In the genomic region with DNA sequence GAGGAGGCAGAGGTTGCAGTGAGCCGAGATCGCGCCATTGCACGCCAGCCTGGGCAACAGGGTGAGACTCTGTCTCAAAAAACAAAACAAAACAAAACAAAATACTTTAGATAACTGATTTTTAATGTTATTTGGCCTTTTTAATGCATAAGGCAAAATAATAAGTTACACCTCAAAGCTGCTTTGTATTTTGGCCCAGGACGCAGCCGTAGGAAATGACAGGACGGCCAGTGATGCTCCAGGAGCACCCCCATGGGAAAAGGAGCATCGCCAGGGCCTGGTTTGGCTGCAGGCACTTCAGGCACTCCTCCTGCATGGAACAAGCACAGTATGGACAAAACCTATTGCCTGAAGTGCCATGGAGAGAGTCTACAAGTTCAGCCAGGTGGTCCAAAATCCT, we compare ENCODE assay signal across 25 cellular contexts. TPM values are rescaled to one million over a fixed set of nuclear protein-coding genes. Genes with fewer than 3 reads are reported as not detected.
DNase-seq lines count a peak whose midpoint lies in the region; ATAC-seq, FAIRE-seq and TF ChIP-seq lines count a peak whose summit lies in the region.
"Had no signal": no experiment of that assay in that cellular context is flagged by ENCODE, and none has a peak within 500 bp of the region (broad histone marks: within the 10 kb centered on the region; RNA-seq: fewer than 3 reads in every experiment).

No MANE protein-coding gene starts in this region.

- TF ChIP-seq POLR2A in heart left ventricle (IDR thresholded peaks at IDR 0.05) (no peak), HepG2 (IDR thresholded peaks at IDR 0.05; ENCODE audit: insufficient read depth in 1 of 2, low read depth in 2 of 2, low read length in 2 of 2) (no peak), right lobe of liver (IDR thresholded peaks at IDR 0.05) (no peak), suprapubic skin (IDR thresholded peaks at IDR 0.05) (no peak), body of pancreas (IDR thresholded peaks at IDR 0.05) (no peak)

- no peak overlapping the region for H4K8ac ChIP-seq in mesenchymal stem cell (ENCODE audit: low read length)

- H3K36me3 ChIP-seq in heart left ventricle (peaks cover 4 to 7% (median 6%) of the 10 kb centered on the region in 9 donors), HepG2 (replicated peaks in 1 of 2; ENCODE audit: control insufficient read depth in 1 of 2, insufficient read depth in 2 of 2, low read length in 2 of 2) (peaks cover 6% of the 10 kb centered on the region in 2 experiments), right lobe of liver (peaks cover 0 to 7% (median 4%) of the 10 kb centered on the region in 4 donors), mesenchymal stem cell (ENCODE audit: control insufficient read depth in 1 of 2, insufficient read depth in 2 of 2, low read depth in 1 of 2, low read length in 2 of 2) (peaks cover 6 to 7% of the 10 kb centered on the region in 2 experiments), suprapubic skin (peaks cover 6% of the 10 kb centered on the region), body of pancreas (replicated peaks in 1 of 2; ENCODE audit: insufficient read depth in 1 of 2, low read depth in 2 of 2) (peaks cover 1 to 4% of the 10 kb centered on the region in 2 donors)

- POLR2A ChIA-PET in HepG2 (lab: Yijun Ruan, JAX): no interaction called here

- H3K4me2 ChIP-seq in HepG2 (ENCODE audit: low read depth, low read length) (no peak overlapping the region), mesenchymal stem cell (ENCODE audit: low read length, poor library complexity, severe bottlenecking) (no peak overlapping the region)
- H3K4me2 ChIP-seq: A549 had no signal

- H4K91ac ChIP-seq in mesenchymal stem cell (ENCODE audit: low read length): peak overlapping the region; percentile 9

- no peak overlapping the region for H2BK5ac ChIP-seq in mesenchymal stem cell (ENCODE audit: low read depth, low read length, poor library complexity, severe bottlenecking)

- no peak overlapping the region for H3K4ac ChIP-seq in mesenchymal stem cell (ENCODE audit: low read depth in 1 of 2, low read length in 2 of 2)

- H3K9ac ChIP-seq in HepG2 (ENCODE audit: insufficient read depth, low read depth, low read length) (no peak overlapping the region), mesenchymal stem cell (ENCODE audit: low read length) (no peak overlapping the region)
- H3K9ac ChIP-seq: BLaER1 treated with 17β-estradiol and CSF1 and Interleukin-3, amounts not matched to agents 10 nM and 100 nM had no signal

- FAIRE-seq in HepG2 (lab: Jason Lieb, UNC): no peak
- FAIRE-seq: A549, D721Med, GM12878, H54 had no signal

- TF ChIP-seq EP300 in HepG2 (IDR thresholded peaks at IDR 0.05; ENCODE audit: low read depth in 2 of 2, low read length in 2 of 2): no peak
- TF ChIP-seq EP300 in HepG2 (CRISPR knock-in tag; IDR thresholded peaks at IDR 0.05; ENCODE audit: borderline replicate concordance): no peak
- TF ChIP-seq EP300 in suprapubic skin (IDR thresholded peaks at IDR 0.05): no peak

- TF ChIP-seq CTCF in heart left ventricle (IDR thresholded peaks at IDR 0.05) (no peak), HepG2 (CRISPR knock-in tag; IDR thresholded peaks at IDR 0.05) (no peak), right lobe of liver (IDR thresholded peaks at IDR 0.05) (no peak), suprapubic skin (IDR thresholded peaks at IDR 0.05) (no peak), body of pancreas (IDR thresholded peaks at IDR 0.05) (no peak)

- WGBS in heart left ventricle, 4 donors: 77 to 83% (median 79%) methylated on average over 8 of the region's 8 CpGs
- 87% methylated on average over 8 of the region's 8 CpGs for WGBS in HepG2 (ENCODE audit: low lambda C conversion rate)
- 95% methylated on average over 7 of the region's 8 CpGs for WGBS in right lobe of liver (ENCODE audit: insufficient coverage, low coverage, low lambda C conversion rate, missing lambda C conversion rate)
- 92% methylated on average over 4 of the region's 8 CpGs for WGBS in mesenchymal stem cell
- WGBS in suprapubic skin: 95% methylated on average over 8 of the region's 8 CpGs
- WGBS in body of pancreas, 2 donors: 83 to 85% methylated on average over 8 of the region's 8 CpGs

- H3K9me3 ChIP-seq in heart left ventricle (no peaks in the 10 kb centered on the region), HepG2 (ENCODE audit: low read length) (no peaks in the 10 kb centered on the region), right lobe of liver (no peaks in the 10 kb centered on the region), mesenchymal stem cell (ENCODE audit: control insufficient read depth, low read length) (no peaks in the 10 kb centered on the region), suprapubic skin (no peaks in the 10 kb centered on the region), body of pancreas (no peaks in the 10 kb centered on the region)
- H3K9me3 ChIP-seq: A549; BE2C; BLaER1 treated with 17β-estradiol and CSF1 and Interleukin-3, amounts not matched to agents 10 nM and 100 nM; HAP-1 had no signal

- no peak for ATAC-seq in heart left ventricle
- no peak for ATAC-seq in left cardiac atrium
- no peak for ATAC-seq in HepG2
- ATAC-seq in right lobe of liver: no peak
- ATAC-seq in body of pancreas: no peak
- ATAC-seq: A549, GM12878 had no signal

- in situ Hi-C loops in HepG2 (cut with HindIII; ENCODE audit: extremely low pct_ligation_motif_present, low pct_unique_long_range_greater_than_20kb): loop anchor here (5.0 kb wide), 5 partner anchors 76 to 286 kb away; partner anchors contain the start of genes PPP2R3C and PRORP

- peaks cover 9% of the 10 kb centered on the region for H3K79me2 ChIP-seq in HepG2 (ENCODE audit: insufficient read depth, low read length)

- no peak overlapping the region for H2BK12ac ChIP-seq in mesenchymal stem cell (ENCODE audit: low read length in 2 of 2)

- intact Hi-C loops in heart left ventricle (cut with DNase I): loop anchor here in 8 of 10 donors (5.0 to 10.0 kb wide), 10 partner anchors 71 to 731 kb away; partner anchors contain the start of genes PPP2R3C (in 3 of the 8), PRORP (in 3 of the 8), FAM177A1 (in 2 of the 8) and PSMA6 (in 2 of the 8)
- intact Hi-C loops in left cardiac atrium (cut with DNase I): loop anchor here in 1 of 2 donors (5.0 kb wide), 1 partner anchor 361 kb away; the partner anchor contains the start of gene FAM177A1
- intact Hi-C loops in HepG2 (cut with micrococcal nuclease; ENCODE audit: unreplicated experiment): loop anchor here (5.0 kb wide), 1 partner anchor 361 kb away; the partner anchor contains the start of gene FAM177A1
- intact Hi-C loops in right lobe of liver (cut with DNase I): no loop called here
- intact Hi-C loops in body of pancreas (cut with DNase I): no loop called here

- TF ChIP-seq RAD21 in HepG2 (CRISPR knock-in tag; IDR thresholded peaks at IDR 0.05): no peak

- H3K4me1 ChIP-seq in heart left ventricle (peaks cover 0 to 72% (median 34%) of the 10 kb centered on the region in 12 donors), HepG2 (ENCODE audit: insufficient read depth, low read length) (peaks cover 56% of the 10 kb centered on the region), right lobe of liver (peaks cover 0 to 13% (median 2%) of the 10 kb centered on the region in 4 donors), mesenchymal stem cell (ENCODE audit: control insufficient read depth, insufficient read depth, low read depth, low read length) (peaks cover 10% of the 10 kb centered on the region), suprapubic skin (peaks cover 39% of the 10 kb centered on the region), body of pancreas (peaks cover 17% of the 10 kb centered on the region)

- H3K18ac ChIP-seq in mesenchymal stem cell (ENCODE audit: low read depth in 1 of 2, low read length in 2 of 2): no peak overlapping the region

- no peak overlapping the region for H3K23ac ChIP-seq in mesenchymal stem cell (ENCODE audit: low read length in 2 of 2)

- peaks cover 4% of the 10 kb centered on the region for H3K79me1 ChIP-seq in mesenchymal stem cell (replicated peaks; ENCODE audit: low read length, poor library complexity, severe bottlenecking)

- peak overlapping the region; percentile 31 for H2AK5ac ChIP-seq in mesenchymal stem cell (ENCODE audit: low read length, severe bottlenecking)

- DNase-seq in heart left ventricle (no peak), left cardiac atrium (no peak), HepG2 (ENCODE audit: low spot score) (no peak), right lobe of liver (no peak), mesenchymal stem cell (no peak), suprapubic skin (ENCODE audit: low spot score in 2 of 2) (no peak), body of pancreas (no peak)
- no peak for DNase-seq in activated CD4-positive, alpha-beta T cell treated with anti-CD3 and anti-CD28 coated beads, Interleukin-2, amount 50 U/mL, for 48 hours
- DNase-seq: 8988T; ACHN; AML-193; BE2C; CD4-positive, alpha-beta T cell; CD8-positive, alpha-beta memory T cell; DMS 273 treated with DMSO at 0.1 percent for 48 hours; DMS79; EL; GDM1; GOT3 had no signal

- H4K20me1 ChIP-seq in HepG2 (ENCODE audit: insufficient read depth, low read length): peaks cover 6% of the 10 kb centered on the region; the same call in 1 of the 2 replicates

- H3K4me3 ChIP-seq in heart left ventricle (no peak overlapping the region), HepG2 (replicated peaks in 1 of 3; ENCODE audit: insufficient read depth in 1 of 3, low read depth in 2 of 3, low read length in 3 of 3) (no peak overlapping the region), right lobe of liver (no peak overlapping the region), mesenchymal stem cell (ENCODE audit: insufficient read depth in 1 of 2, low read depth in 1 of 2, low read length in 2 of 2) (no peak overlapping the region), suprapubic skin (no peak overlapping the region), body of pancreas (no peak overlapping the region)
- H3K4me3 ChIP-seq: A549; BLaER1 treated with 17β-estradiol and CSF1 and Interleukin-3, amounts not matched to agents 10 nM and 100 nM; GM12878; HAP-1 had no signal

- CTCF ChIA-PET in HepG2 (lab: Yijun Ruan, JAX; ENCODE audit: low intra/inter-chr PET ratio, low total read pairs): interaction anchor here (1.9 to 4.9 kb wide), 4 partner anchors 14 to 267 kb away, joined by 7 to 51 read pairs (median 14); no protein-coding TSS in a partner anchor

- H3K27ac ChIP-seq in heart left ventricle (peak overlapping the region in 8 of 12 donors; percentile 59 to 100 (median 71)), HepG2 (ENCODE audit: extremely low read length, insufficient read depth, low read length) (no peak overlapping the region), right lobe of liver (no peak overlapping the region), mesenchymal stem cell (ENCODE audit: low read length, poor library complexity, severe bottlenecking) (no peak overlapping the region), suprapubic skin (peak overlapping the region; percentile 53), body of pancreas (no peak overlapping the region)
- H3K27ac ChIP-seq: BLaER1 treated with 17β-estradiol and CSF1 and Interleukin-3, amounts not matched to agents 10 nM and 100 nM had no signal

- H2AFZ ChIP-seq in HepG2 (ENCODE audit: low read length): no peak overlapping the region
- no peak overlapping the region for H2AFZ ChIP-seq in mesenchymal stem cell (ENCODE audit: low read depth, low read length)

- BruUV-seq in HepG2 (replicated peaks; lab: Mats Ljungman, UMichigan): no TSS peak

- H3K27me3 ChIP-seq in heart left ventricle (no peaks in the 10 kb centered on the region), HepG2 (ENCODE audit: control insufficient read depth in 1 of 2, insufficient read depth in 2 of 2, low read length in 2 of 2) (no peaks in the 10 kb centered on the region; a peak in 2 of 5 replicates), right lobe of liver (no peaks in the 10 kb centered on the region), mesenchymal stem cell (ENCODE audit: control insufficient read depth in 1 of 2, insufficient read depth in 1 of 2, low read length in 2 of 2) (no peaks in the 10 kb centered on the region), suprapubic skin (no peaks in the 10 kb centered on the region), body of pancreas (no peaks in the 10 kb centered on the region)
- H3K27me3 ChIP-seq: BE2C; BLaER1 treated with 17β-estradiol and CSF1 and Interleukin-3, amounts not matched to agents 10 nM and 100 nM had no signal

- H2BK120ac ChIP-seq in mesenchymal stem cell (ENCODE audit: low read depth, low read length): no peak overlapping the region

- no peak overlapping the region for H2BK15ac ChIP-seq in mesenchymal stem cell (ENCODE audit: low read depth, poor library complexity, severe bottlenecking)

- H3K14ac ChIP-seq in mesenchymal stem cell (ENCODE audit: low read length in 2 of 2): no peak overlapping the region

RNA-seq across cellular contexts. Expression of gene NFKBIA, which starts 3.5 kb away (rescaled TPM):
- total RNA-seq in heart left ventricle: 100 to 1,000 TPM in 3 of 9 donors, 10 to 100 TPM in 6; 42.7 to 193 (median 68.5) TPM
- polyA plus RNA-seq in heart left ventricle: 10 to 100 TPM; 53.9 to 64.3 TPM
- total RNA-seq in left cardiac atrium: 100 to 1,000 TPM in 1 of 2 donors, 10 to 100 TPM in 1; 99.0 to 103 TPM
- 232 and 319 TPM in 2 replicates for total RNA-seq in HepG2 (2016; rRNA removed; fragmentation: Illumina TruSeq; extraction: Trizol)
- 103 and 116 TPM in 2 replicates for total RNA-seq in HepG2 (2016; cell fraction: cytosol; rRNA removed; fragmentation: Illumina TruSeq; extraction: Trizol; ENCODE audit: low read depth)
- total RNA-seq in HepG2 (2016; cell fraction: insoluble cytoplasmic fraction; rRNA removed; fragmentation: Illumina TruSeq; extraction: Trizol): 208 and 321 TPM in 2 replicates
- total RNA-seq in HepG2 (2016; cell fraction: membrane; rRNA removed; fragmentation: Illumina TruSeq; extraction: Trizol): 196 and 209 TPM in 2 replicates
- 367 and 382 TPM in 2 replicates for total RNA-seq in HepG2 (2016; cell fraction: nucleus; rRNA removed; fragmentation: Illumina TruSeq; extraction: Trizol)
- polyA plus RNA-seq in HepG2 (2011; rRNA removed): 173 and 197 TPM in 2 replicates
- 81.6 and 128 TPM in 2 replicates for polyA plus RNA-seq in HepG2 (2011; cell fraction: cytosol; rRNA removed)
- polyA plus RNA-seq in HepG2 (2011; cell fraction: nucleus; rRNA removed): 363 and 589 TPM in 2 replicates
- 58.7 and 87.8 TPM in 2 replicates for polyA plus RNA-seq in HepG2 (2012)
- 21.2 and 21.7 TPM in 2 replicates for polyA plus RNA-seq in HepG2 (2016; cell fraction: cytosol; fragmentation: Illumina TruSeq; extraction: Trizol; ENCODE audit: low read depth)
- 160 and 187 TPM in 2 replicates for polyA plus RNA-seq in HepG2 (2016; cell fraction: insoluble cytoplasmic fraction; fragmentation: Illumina TruSeq; extraction: Trizol; ENCODE audit: low read depth)
- 41.5 and 42.6 TPM in 2 replicates for polyA plus RNA-seq in HepG2 (2016; cell fraction: membrane; fragmentation: Illumina TruSeq; extraction: Trizol; ENCODE audit: low read depth)
- 546 and 548 TPM in 2 replicates for polyA plus RNA-seq in HepG2 (2016; cell fraction: nucleus; fragmentation: Illumina TruSeq; extraction: Trizol; ENCODE audit: insufficient read depth, low read depth)
- 421 and 666 TPM in 2 replicates for polyA minus RNA-seq in HepG2 (2011; rRNA and poly(A)+ RNA removed; ENCODE audit: low replicate concordance)
- 80.5 and 103 TPM in 2 replicates for polyA minus RNA-seq in HepG2 (2011; cell fraction: cytosol; rRNA and poly(A)+ RNA removed)
- polyA minus RNA-seq in HepG2 (2011; cell fraction: nucleus; rRNA and poly(A)+ RNA removed): 421 and 559 TPM in 2 replicates
- 100 to 1,000 TPM in 3 of 6 experiments, 10 to 100 TPM in 3; 84.8 to 140 (median 106) TPM for total RNA-seq in right lobe of liver
- polyA plus RNA-seq in mesenchymal stem cell (2013, experiment 1 of 2): 80.0 TPM
- 75.3 TPM for polyA plus RNA-seq in mesenchymal stem cell (2013, experiment 2 of 2)
- total RNA-seq in suprapubic skin: 100 to 1,000 TPM; 510 to 768 (median 735) TPM
- 100 to 1,000 TPM; 330 to 345 TPM for total RNA-seq in body of pancreas

Comparison
In these comparisons a context has a peak if more than half of its experiments do, and no peak if none do; other contexts are left out.
1. intact Hi-C loops: an anchor here in heart left ventricle (5.0 to 10.0 kb wide) and HepG2 (5.0 kb wide); none called in right lobe of liver and body of pancreas.
2. H3K27ac ChIP-seq: peak in heart left ventricle (8 of 12) and suprapubic skin (single experiment); none in HepG2 (single experiment), right lobe of liver (0 of 3), mesenchymal stem cell (single experiment) and body of pancreas (0 of 4).